ENCODE assay signal across 7 cellular contexts in genomic region chr20:38692436-38693411, GRCh38. TPM values are rescaled to one million over a fixed set of nuclear protein-coding genes. Genes with fewer than 3 reads are reported as not detected.
DNase-seq lines count a peak whose midpoint lies in the region; ATAC-seq and TF ChIP-seq lines count a peak whose summit lies in the region.

No MANE protein-coding gene starts in this region.

- H3K27me3 ChIP-seq in HAP-1 (ENCODE audit: low read depth) = no peaks in the 10 kb centered on the region
- H3K27me3 ChIP-seq in adrenal gland = peaks cover 6% of the 10 kb centered on the region
- H3K27me3 ChIP-seq in sigmoid colon = peaks cover 0 to 21% (median 0%) of the 10 kb centered on the region in 3 donors

- WGBS in adrenal gland, 4 donors = 26 to 29% (median 27%) methylated on average over 12 to 13 of the region's 13 CpGs
- WGBS in sigmoid colon, 2 donors = 24 to 25% methylated on average over 13 of the region's 13 CpGs

- TF ChIP-seq CTCF in adrenal gland (IDR thresholded peaks at IDR 0.05) (no peak), sigmoid colon (IDR thresholded peaks at IDR 0.05) (no peak)

- intact Hi-C loops in adrenal gland (cut with DNase I) (loop anchor here in 1 of 2 donors (5.0 kb wide), 1 partner anchor 35 kb away; no protein-coding TSS in a partner anchor), sigmoid colon (cut with DNase I) (no loop called here)

- no peaks in the 10 kb centered on the region for H3K4me1 ChIP-seq in HAP-1
- H3K4me1 ChIP-seq in adrenal gland (replicated peaks in 1 of 2) = no peaks in the 10 kb centered on the region
- H3K4me1 ChIP-seq in sigmoid colon = no peaks in the 10 kb centered on the region

- no peak overlapping the region for H3K4me3 ChIP-seq in HAP-1
- no peak overlapping the region for H3K4me3 ChIP-seq in adrenal gland
- H3K4me3 ChIP-seq in sigmoid colon = no peak overlapping the region

- no peaks in the 10 kb centered on the region for H3K36me3 ChIP-seq in HAP-1 (replicated peaks)
- H3K36me3 ChIP-seq in adrenal gland (replicated peaks in 1 of 2) = no peaks in the 10 kb centered on the region
- H3K36me3 ChIP-seq in sigmoid colon = no peaks in the 10 kb centered on the region

- TF ChIP-seq POLR2A in adrenal gland (IDR thresholded peaks at IDR 0.05) (no peak), sigmoid colon (IDR thresholded peaks at IDR 0.05) (no peak)

- no peaks in the 10 kb centered on the region for H3K9me3 ChIP-seq in HAP-1
- H3K9me3 ChIP-seq in adrenal gland (replicated peaks in 1 of 3) = no peaks in the 10 kb centered on the region
- no peaks in the 10 kb centered on the region for H3K9me3 ChIP-seq in sigmoid colon

- TF ChIP-seq EP300 in sigmoid colon (IDR thresholded peaks at IDR 0.05) = no peak

- no peak for ATAC-seq in GM19023 (IDR thresholded peaks at IDR 0.05; ENCODE audit: unreplicated experiment)

- peak; percentile 70 to 87 for DNase-seq in HAP-1 (ENCODE audit: low spot score in 2 of 2)
- peak; percentile 73 for DNase-seq in RKO (ENCODE audit: low spot score)
- peak; percentile 32 to 74 (median 65) for DNase-seq in adrenal gland
- DNase-seq in islet precursor cell = peak; percentile 84
- DNase-seq in stimulated activated CD8-positive, alpha-beta memory T cell treated with anti-CD3 and anti-CD28 coated beads, Interleukin-4, amount 100 ng/mL, for 24 hours (ENCODE audit: low read depth) = peak; percentile 26
- no peak for DNase-seq in sigmoid colon

- H3K27ac ChIP-seq in adrenal gland (no peak overlapping the region), sigmoid colon (no peak overlapping the region)

- in situ Hi-C loops in HAP-1 (cut with MboI; ENCODE audit: low sequenced_read_pairs) = no loop called here

RNA-seq across cellular contexts. Expression of gene SLC32A1, which starts 31.6 kb away (rescaled TPM):
- total RNA-seq in adrenal gland (not detected), sigmoid colon (not detected)
- polyA plus RNA-seq in adrenal gland (under 1 TPM in 1 of 3 donors, not detected in 2; 0.24 TPM), sigmoid colon (under 1 TPM in 1 of 3 donors, not detected in 2; 0.06 TPM)

RNA-seq across cellular contexts. Expression of gene ACTR5, which starts 55.5 kb away (rescaled TPM):
- 1 to 10 TPM; 5.5 to 8.9 (median 6.7) TPM for total RNA-seq in adrenal gland
- polyA plus RNA-seq in adrenal gland = 10 to 100 TPM in 1 of 3 donors, 1 to 10 TPM in 2; 5.6 to 10.5 (median 8.4) TPM
- 1 to 10 TPM; 6.4 to 10.0 (median 8.6) TPM for total RNA-seq in sigmoid colon
- 1 to 10 TPM; 1.8 to 5.6 (median 3.2) TPM for polyA plus RNA-seq in sigmoid colon
